Comparison of ENCODE assay signal across 1 cellular context in genomic region chr11:5197538-5197937, GRCh38.
TF ChIP-seq lines count a peak whose summit lies in the region.

No MANE protein-coding gene starts in this region.

TF ChIP-seq in HepG2, 621 proteins besides CTCF, POLR2A, EP300 and RAD21:
- TF ChIP-seq ZNF589 (CRISPR knock-in tag; conservative IDR thresholded peaks at IDR 0.05) (no peak), ZNF616 (CRISPR knock-in tag; IDR thresholded peaks at IDR 0.05; ENCODE audit: low read depth) (no peak), AHR (CRISPR knock-in tag; IDR thresholded peaks at IDR 0.05) (no peak), HMGA1 (CRISPR knock-in tag; conservative IDR thresholded peaks at IDR 0.05) (no peak), EZH2 (conservative IDR thresholded peaks at IDR 0.05; ENCODE audit: low read depth, low read length) (no peak), HHEX (CRISPR knock-in tag; IDR thresholded peaks at IDR 0.05) (no peak), BRD4 (CRISPR knock-in tag; IDR thresholded peaks at IDR 0.05) (no peak), KMT2A (CRISPR knock-in tag; IDR thresholded peaks at IDR 0.05) (no peak), REPIN1 (CRISPR knock-in tag; IDR thresholded peaks at IDR 0.05; ENCODE audit: borderline replicate concordance, low read depth) (no peak), BRCA1 (CRISPR knock-in tag; IDR thresholded peaks at IDR 0.05) (no peak), SP2 (CRISPR knock-in tag; IDR thresholded peaks at IDR 0.05) (no peak)
- TF ChIP-seq, protein P1, sequence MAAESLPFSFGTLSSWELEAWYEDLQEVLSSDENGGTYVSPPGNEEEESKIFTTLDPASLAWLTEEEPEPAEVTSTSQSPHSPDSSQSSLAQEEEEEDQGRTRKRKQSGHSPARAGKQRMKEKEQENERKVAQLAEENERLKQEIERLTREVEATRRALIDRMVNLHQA (CRISPR knock-in tag; IDR thresholded peaks at IDR 0.05), result no peak
- TF ChIP-seq, protein P2, sequence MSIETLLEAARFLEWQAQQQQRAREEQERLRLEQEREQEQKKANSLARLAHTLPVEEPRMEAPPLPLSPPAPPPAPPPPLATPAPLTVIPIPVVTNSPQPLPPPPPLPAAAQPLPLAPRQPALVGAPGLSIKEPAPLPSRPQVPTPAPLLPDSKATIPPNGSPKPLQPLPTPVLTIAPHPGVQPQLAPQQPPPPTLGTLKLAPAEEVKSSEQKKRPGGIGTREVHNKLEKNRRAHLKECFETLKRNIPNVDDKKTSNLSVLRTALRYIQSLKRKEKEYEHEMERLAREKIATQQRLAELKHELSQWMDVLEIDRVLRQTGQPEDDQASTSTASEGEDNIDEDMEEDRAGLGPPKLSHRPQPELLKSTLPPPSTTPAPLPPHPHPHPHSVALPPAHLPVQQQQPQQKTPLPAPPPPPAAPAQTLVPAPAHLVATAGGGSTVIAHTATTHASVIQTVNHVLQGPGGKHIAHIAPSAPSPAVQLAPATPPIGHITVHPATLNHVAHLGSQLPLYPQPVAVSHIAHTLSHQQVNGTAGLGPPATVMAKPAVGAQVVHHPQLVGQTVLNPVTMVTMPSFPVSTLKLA (IDR thresholded peaks at IDR 0.05), result no peak
